12 cellular contexts compared by ENCODE assay signal in the genomic region with DNA sequence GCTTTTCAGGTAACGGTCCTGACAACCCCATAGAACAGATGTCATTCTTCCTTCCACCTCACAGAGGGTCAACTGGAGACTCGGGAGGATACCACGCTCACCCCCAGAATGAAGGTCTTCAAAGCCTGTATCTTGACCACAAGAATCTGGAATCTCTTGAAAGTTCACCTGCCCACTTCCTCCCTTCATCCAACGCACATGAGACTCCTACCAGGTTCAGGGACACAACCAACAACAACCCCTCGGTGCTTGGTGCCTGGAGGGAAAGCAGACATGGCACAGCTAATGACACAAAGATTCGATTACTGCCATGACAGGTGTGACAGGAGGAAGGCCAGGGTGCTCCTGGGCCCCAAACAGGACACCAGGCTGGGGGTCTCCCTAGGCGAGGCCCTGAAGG.
"Had no signal": no experiment of that assay in that cellular context is flagged by ENCODE, and none has a peak within 500 bp of the region (broad histone marks: within the 10 kb centered on the region; RNA-seq: fewer than 3 reads in every experiment).

No MANE protein-coding gene starts in this region.

- ATAC-seq: gastrocnemius medialis; left lung; right lobe of liver; stimulated activated naive CD8-positive, alpha-beta T cell treated with anti-CD3 and anti-CD28 coated beads, Interleukin-15, Interleukin-2, amounts not matched to agents 100 U/mL and 50 U/mL, for 24 hours had no signal

- H3K4me3 Mint-ChIP-seq: activated naive CD4-positive, alpha-beta T cell treated with anti-CD3 and anti-CD28 coated beads for 36 hours had no signal

- H3K4me1 ChIP-seq: right lobe of liver had no signal

- H3K4me3 ChIP-seq: gastrocnemius medialis, left lung, right lobe of liver had no signal

- DNase-seq: activated CD4-positive, alpha-beta T cell treated with anti-CD3 and anti-CD28 coated beads for 48 hours; activated naive CD4-positive, alpha-beta T cell treated with anti-CD3 and anti-CD28 coated beads for 36 hours; cortex of kidney; effector CD8-positive, alpha-beta T cell; gastrocnemius medialis; left lung; occipital lobe; right lobe of liver; stimulated activated naive CD8-positive, alpha-beta T cell treated with anti-CD3 and anti-CD28 coated beads, Interleukin-15, Interleukin-2, amounts not matched to agents 100 U/mL and 50 U/mL, for 24 hours; T-helper 9 cell had no signal

- H3K27me3 ChIP-seq: gastrocnemius medialis, left lung, right lobe of liver had no signal

- H3K27ac ChIP-seq: gastrocnemius medialis, left lung, right lobe of liver had no signal

- H3K9me3 ChIP-seq: gastrocnemius medialis, left lung, right lobe of liver had no signal

- H3K9me3 Mint-ChIP-seq: activated naive CD4-positive, alpha-beta T cell treated with anti-CD3 and anti-CD28 coated beads for 36 hours; nephron had no signal

- H3K36me3 ChIP-seq: gastrocnemius medialis, left lung, right lobe of liver had no signal

- H3K27ac Mint-ChIP-seq: activated naive CD4-positive, alpha-beta T cell treated with anti-CD3 and anti-CD28 coated beads for 36 hours; progenitor cell of endocrine pancreas had no signal

- H3K27me3 Mint-ChIP-seq: progenitor cell of endocrine pancreas had no signal
